23 cellular contexts compared by ENCODE assay signal in genomic region chr5:118224546-118224945, GRCh38.
DNase-seq lines count a peak whose midpoint lies in the region; ATAC-seq and TF ChIP-seq lines count a peak whose summit lies in the region.
"Had no signal": no experiment of that assay in that cellular context is flagged by ENCODE, and none has a peak within 500 bp of the region (broad histone marks: within the 10 kb centered on the region; RNA-seq: fewer than 3 reads in every experiment).

No MANE protein-coding gene starts in this region.

- no peaks in the 10 kb centered on the region for H3K27me3 ChIP-seq in adipocyte (replicated peaks; ENCODE audit: control insufficient read depth, insufficient read depth, low read length)

- no peak overlapping the region for H3K9ac ChIP-seq in adipocyte (ENCODE audit: low read length)
- H3K9ac ChIP-seq: KMS-11 had no signal

- H3K4me1 ChIP-seq in adipocyte (ENCODE audit: control insufficient read depth, insufficient read depth, low read length), result no peaks in the 10 kb centered on the region
- H3K4me1 ChIP-seq: lower lobe of right lung had no signal

- H3K9me3 ChIP-seq in adipocyte (ENCODE audit: control insufficient read depth, low read length), result no peaks in the 10 kb centered on the region
- H3K9me3 ChIP-seq: lower lobe of right lung, thoracic aorta had no signal

- H3K4me3 ChIP-seq in adipocyte (ENCODE audit: low read length), result no peak overlapping the region
- no peak overlapping the region for H3K4me3 ChIP-seq in fibroblast of pulmonary artery (replicated peaks; ENCODE audit: low read depth, low read length)
- H3K4me3 ChIP-seq: lower lobe of right lung, thoracic aorta had no signal

- peak; percentile 38 for DNase-seq in GM04503 (ENCODE audit: low read depth)
- peak; percentile 27 for DNase-seq in adipocyte (ENCODE audit: low read depth)
- peak; percentile 35 for DNase-seq in fibroblast of pulmonary artery (ENCODE audit: low read depth)
- DNase-seq in activated gamma-delta T cell treated with Interleukin-2 at 50 U/mL for 16 hours, result no peak
- DNase-seq in NCI-H2081 (lab: John Stamatoyannopoulos, UW), result no peak
- no peak for DNase-seq in left lobe of liver (ENCODE audit: low spot score)
- no peak for DNase-seq in UCSD-AML1 (lab: John Stamatoyannopoulos, UW; ENCODE audit: unreplicated experiment)
- DNase-seq: activated CD4-positive, alpha-beta T cell treated with anti-CD3 and anti-CD28 coated beads for 48 hours; activated CD8-positive, alpha-beta memory T cell treated with anti-CD3 and anti-CD28 coated beads, Interleukin-2, amount 10 ng/mL, durations not matched to agents 7 days and 5 days; caudate nucleus; DMS 273 treated with DMSO at 0.1 percent for 48 hours; erythroblast; head of caudate nucleus; lower lobe of right lung; NCI-H1092 treated with DMSO at 0.1 percent for 48 hours; NCI-H2029 treated with DMSO at 0.1 percent for 48 hours; right cardiac atrium; RPMI8226 had no signal

- no peak for TF ChIP-seq CTCF in fibroblast of pulmonary artery (IDR thresholded peaks at IDR 0.05; ENCODE audit: low read length, missing control alignments)

- ATAC-seq in left lobe of liver, result no peak
- ATAC-seq: activated CD8-positive, alpha-beta memory T cell treated with anti-CD3 and anti-CD28 coated beads, Interleukin-2, amount 10 ng/mL, durations not matched to agents 7 days and 5 days; activated T-helper 17 cell treated with anti-CD3 and anti-CD28 coated beads, Interleukin-2, amount 50 U/mL, for 72 hours; HCT116; lower lobe of right lung; right cardiac atrium; stimulated activated memory B cell treated with anti-CD40 and anti-IgM and Interleukin-4, amounts not matched to agents 10 μg/mL and 1 μg/mL and 100 μg/mL, for 72 hours had no signal

- no peaks in the 10 kb centered on the region for H3K36me3 ChIP-seq in adipocyte (ENCODE audit: control insufficient read depth, insufficient read depth, low read length, severe bottlenecking)
- H3K36me3 ChIP-seq: lower lobe of right lung, thoracic aorta had no signal

Comparison
In these comparisons a context has a peak if more than half of its experiments do, and no peak if none do; other contexts are left out.
1. DNase-seq: peak in GM04503 (single experiment), adipocyte (single experiment) and fibroblast of pulmonary artery (single experiment); none in activated gamma-delta T cell treated with Interleukin-2 at 50 U/mL for 16 hours (single experiment), NCI-H2081 (0 of 2), left lobe of liver (single experiment) and UCSD-AML1 (single experiment).